ENCODE assay signal across 9 cellular contexts in genomic region chr2:101818531-101819451, GRCh38.
DNase-seq lines count a peak whose midpoint lies in the region; ATAC-seq, FAIRE-seq and TF ChIP-seq lines count a peak whose summit lies in the region.
"Had no signal": no experiment of that assay in that cellular context is flagged by ENCODE, and none has a peak within 500 bp of the region (broad histone marks: within the 10 kb centered on the region; RNA-seq: fewer than 3 reads in every experiment).

No MANE protein-coding gene starts in this region.

- peak overlapping the region; percentile 13; the same call in 1 of the 2 replicates for H3K4ac ChIP-seq in IMR-90 (ENCODE audit: low read depth, low read length)

- H3K27ac ChIP-seq in IMR-90 (ENCODE audit: insufficient read depth, low read length) (peak overlapping the region; percentile 53; the same call in 1 of the 2 replicates), small intestine (ENCODE audit: low read depth in 1 of 2, low read length in 1 of 2) (no peak overlapping the region)
- H3K27ac ChIP-seq: lower lobe of right lung had no signal

- no peaks in the 10 kb centered on the region for H3K9me3 ChIP-seq in IMR-90 (ENCODE audit: control insufficient read depth, insufficient read depth, low read length)
- no peaks in the 10 kb centered on the region for H3K9me3 ChIP-seq in small intestine (ENCODE audit: control insufficient read depth, low read depth)
- H3K9me3 ChIP-seq: lower lobe of right lung had no signal

- TF ChIP-seq POLR2A in IMR-90 (IDR thresholded peaks at IDR 0.05; ENCODE audit: low read depth, low read length), result no peak

- peaks cover 49% of the 10 kb centered on the region for H3K9me1 ChIP-seq in IMR-90 (ENCODE audit: insufficient read depth, low read length)

- H3K4me3 ChIP-seq in IMR-90 (ENCODE audit: insufficient read depth, low read depth, low read length) (no peak overlapping the region), small intestine (ENCODE audit: low read depth in 1 of 2, low read length in 2 of 2) (no peak overlapping the region)
- H3K4me3 ChIP-seq: lower lobe of right lung had no signal

- no peak overlapping the region for H2AFZ ChIP-seq in IMR-90 (replicated peaks; ENCODE audit: low read length, poor library complexity)

- H3K27me3 ChIP-seq in IMR-90 (ENCODE audit: control insufficient read depth, insufficient read depth, low read length) (no peaks in the 10 kb centered on the region), small intestine (ENCODE audit: control insufficient read depth in 2 of 2, insufficient read depth in 2 of 2, low read length in 2 of 2) (no peaks in the 10 kb centered on the region)

- H4K20me1 ChIP-seq in IMR-90 (ENCODE audit: insufficient read depth, low read length), result peaks cover 95% of the 10 kb centered on the region

- FAIRE-seq in small intestine (lab: Jason Lieb, UNC), result no peak

- DNase-seq in IMR-90 (peak; percentile 89), RPMI7951 (ENCODE audit: low read depth) (peak; percentile 64), fibroblast of peridontal ligament (ENCODE audit: extremely low read depth) (peak; percentile 74), small intestine (peak; percentile 26), NCI-H2107 (lab: John Stamatoyannopoulos, UW) (no peak), iPS-NIHi7 (ENCODE audit: extremely low spot score) (no peak), SKM-1 (lab: John Stamatoyannopoulos, UW; ENCODE audit: unreplicated experiment) (no peak)
- DNase-seq: lower lobe of right lung had no signal

- peak overlapping the region; percentile 1; the same call in 1 of the 2 replicates for H4K5ac ChIP-seq in IMR-90 (ENCODE audit: low read depth, low read length)

- H2AK5ac ChIP-seq in IMR-90 (ENCODE audit: low read depth, low read length), result 0 out of 2 replicates have a peak overlapping the region, but pooled peaks have one; percentile 21

- peak overlapping the region; percentile 0; the same call in 1 of the 2 replicates for H3K9ac ChIP-seq in IMR-90 (ENCODE audit: low read depth, low read length)

- dilution Hi-C loops in IMR-90 (cut with HindIII; ENCODE audit: low sequenced_read_pairs, unreplicated experiment), result no loop called here

- no peak for TF ChIP-seq CTCF in IMR-90 (conservative IDR thresholded peaks at IDR 0.05; ENCODE audit: low read depth, low read length)

- peak overlapping the region; percentile 49 for H2BK5ac ChIP-seq in IMR-90 (ENCODE audit: low read depth, low read length, poor library complexity, severe bottlenecking)

- H3K56ac ChIP-seq in IMR-90 (ENCODE audit: extremely low read depth, insufficient read depth, low read length), result no peak overlapping the region

- no TSS peak for BruUV-seq in IMR-90 (replicated peaks; lab: Mats Ljungman, UMichigan)

- intact Hi-C loops in IMR-90 (cut with micrococcal nuclease), result loop anchor here (2.0 to 5.0 kb wide), 2 partner anchors 14 to 41 kb away; no protein-coding TSS in a partner anchor

- in situ Hi-C loops in IMR-90 (cut with MboI; ENCODE audit: low sequenced_read_pairs), result no loop called here

- H3K14ac ChIP-seq in IMR-90 (replicated peaks; ENCODE audit: low read depth, low read length), result 0 out of 2 replicates have a peak overlapping the region, but pooled peaks have one; percentile 5

- peak overlapping the region; percentile 68 for H3K23ac ChIP-seq in IMR-90 (ENCODE audit: low read depth, low read length)

- peak; percentile 50 for ATAC-seq in IMR-90 (ENCODE audit: low read depth)
- ATAC-seq: lower lobe of right lung, Panc1 had no signal

- H3K36me3 ChIP-seq in IMR-90 (ENCODE audit: control insufficient read depth, insufficient read depth, low read length), result no peaks in the 10 kb centered on the region
- no peaks in the 10 kb centered on the region for H3K36me3 ChIP-seq in small intestine (ENCODE audit: control insufficient read depth in 2 of 2, insufficient read depth in 2 of 2, low read length in 2 of 2)
- H3K36me3 ChIP-seq: lower lobe of right lung had no signal

- H3K4me1 ChIP-seq in IMR-90 (ENCODE audit: control insufficient read depth, insufficient read depth, low read length) (peaks cover 40% of the 10 kb centered on the region), small intestine (ENCODE audit: control insufficient read depth in 2 of 2, insufficient read depth in 1 of 2, low read depth in 1 of 2, low read length in 1 of 2) (peaks cover 0 to 13% of the 10 kb centered on the region in 2 donors)

- no peak overlapping the region for H4K91ac ChIP-seq in IMR-90 (ENCODE audit: insufficient read depth, low read depth, low read length)

- H3K79me1 ChIP-seq in IMR-90 (ENCODE audit: low read depth in 1 of 2, low read length in 2 of 2), result peaks cover 9 to 92% of the 10 kb centered on the region in 2 experiments

- H3K4me2 ChIP-seq in IMR-90 (ENCODE audit: low read depth, low read length), result peak overlapping the region; percentile 64

- TF ChIP-seq RAD21 in IMR-90 (IDR thresholded peaks at IDR 0.05; ENCODE audit: low read length), result no peak

- 60% methylated on average over 1 of the region's 1 CpG; no CpG with 5 or more reads in 1 of the 2 experiments for WGBS in IMR-90 (ENCODE audit: extremely low coverage in 2 of 2, insufficient read length in 1 of 2), 2 experiments
- 26 to 68% (median 38%) methylated on average over 1 of the region's 1 CpG for WGBS in small intestine, 3 donors

- CTCF ChIA-PET in IMR-90 (lab: Yijun Ruan, JAX), result no interaction called here

- H2AK9ac ChIP-seq in IMR-90 (replicated peaks; ENCODE audit: low read depth, low read length, poor library complexity), result no peak overlapping the region

- H2BK20ac ChIP-seq in IMR-90 (ENCODE audit: low read depth, low read length), result peak overlapping the region; percentile 35; the same call in 1 of the 2 replicates

- H2BK120ac ChIP-seq in IMR-90 (ENCODE audit: low read depth, low read length), result 0 out of 2 replicates have a peak overlapping the region, but pooled peaks have one; percentile 7

- H4K8ac ChIP-seq in IMR-90 (ENCODE audit: low read depth in 2 of 2, low read length in 2 of 2), result no peak overlapping the region

- peak overlapping the region; percentile 45; the same call in 1 of the 2 replicates for H3K18ac ChIP-seq in IMR-90 (ENCODE audit: low read depth, low read length)

- POLR2A ChIA-PET in IMR-90 (lab: Charles Lee; ENCODE audit: unreplicated experiment), result no interaction called here

- H2BK15ac ChIP-seq in IMR-90 (ENCODE audit: low read depth, low read length), result no peak overlapping the region

TF ChIP-seq in IMR-90, 13 proteins besides CTCF, POLR2A, EP300 and RAD21:
- TF ChIP-seq MAFK (IDR thresholded peaks at IDR 0.05; ENCODE audit: low read depth, low read length), result 0 out of 2 replicates have a peak, but pooled peaks have one; percentile 25
- no peak for TF ChIP-seq USF2 (IDR thresholded peaks at IDR 0.05; ENCODE audit: low read depth, low read length)

Comparison
In these comparisons a context has a peak if more than half of its experiments do, and no peak if none do; other contexts are left out.
1. DNase-seq: peak in IMR-90 (single experiment), RPMI7951 (single experiment), fibroblast of peridontal ligament (single experiment) and small intestine (single experiment); none in NCI-H2107 (single experiment), iPS-NIHi7 (single experiment) and SKM-1 (single experiment).